ENCODE assay signal across 6 cellular contexts in the genomic region with DNA sequence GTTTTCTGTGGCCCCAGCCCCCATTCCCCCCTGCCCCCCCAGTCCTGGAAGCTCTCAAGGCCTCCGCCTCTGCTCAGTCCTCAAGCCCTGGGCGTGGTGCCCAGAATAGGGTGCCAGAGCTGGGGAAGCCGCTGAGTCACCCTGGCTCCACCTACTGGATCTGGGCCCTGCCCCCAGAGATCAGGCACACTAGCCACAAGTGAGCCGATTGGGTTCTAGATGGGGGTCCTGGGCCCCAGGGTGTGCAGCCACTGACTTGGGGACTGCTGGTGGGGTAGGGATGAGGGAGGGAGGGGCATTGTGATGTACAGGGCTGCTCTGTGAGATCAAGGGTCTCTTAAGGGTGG. TPM values are rescaled to one million over a fixed set of nuclear protein-coding genes. Genes with fewer than 3 reads are reported as not detected.
DNase-seq lines count a peak whose midpoint lies in the region; ATAC-seq and TF ChIP-seq lines count a peak whose summit lies in the region.

No MANE protein-coding gene starts in this region.

- H3K23ac ChIP-seq in neuronal stem cell (ENCODE audit: low read depth, low read length, poor library complexity) = no peak overlapping the region

- H3K9ac ChIP-seq in adipocyte (ENCODE audit: low read length) (peak overlapping the region; percentile 78), neuronal stem cell (ENCODE audit: low read depth, low read length, poor library complexity) (no peak overlapping the region)

- H3K4me1 ChIP-seq in adipocyte (ENCODE audit: control insufficient read depth, insufficient read depth, low read length) = peaks cover 73% of the 10 kb centered on the region
- peaks cover 36 to 78% of the 10 kb centered on the region in 2 donors for H3K4me1 ChIP-seq in left lung
- peaks cover 68% of the 10 kb centered on the region for H3K4me1 ChIP-seq in vagina
- H3K4me1 ChIP-seq in neuronal stem cell (ENCODE audit: control insufficient read depth in 2 of 2, insufficient read depth in 1 of 2, low read depth in 1 of 2, low read length in 2 of 2) = peaks cover 7 to 15% of the 10 kb centered on the region in 2 donors

- no peak overlapping the region for H4K91ac ChIP-seq in neuronal stem cell (ENCODE audit: low read depth, low read length, poor library complexity)

- CTCF ChIA-PET in AG04449 (lab: Yijun Ruan, JAX) = interaction anchor here (0.6 to 1.5 kb wide), 3 partner anchors 11 to 17 kb away, joined by 3 to 5 read pairs (median 4); no protein-coding TSS in a partner anchor

- H3K9me3 ChIP-seq in adipocyte (ENCODE audit: control insufficient read depth, low read length) = no peaks in the 10 kb centered on the region
- H3K9me3 ChIP-seq in left lung = no peaks in the 10 kb centered on the region
- H3K9me3 ChIP-seq in vagina = no peaks in the 10 kb centered on the region
- no peaks in the 10 kb centered on the region for H3K9me3 ChIP-seq in neuronal stem cell (replicated peaks in 1 of 2; ENCODE audit: control insufficient read depth in 2 of 2, insufficient read depth in 1 of 2, low read depth in 1 of 2, low read length in 2 of 2)

- H2AK5ac ChIP-seq in neuronal stem cell (ENCODE audit: low read depth, low read length) = no peak overlapping the region

- H2BK12ac ChIP-seq in neuronal stem cell (ENCODE audit: low read length) = no peak overlapping the region

- H3K14ac ChIP-seq in neuronal stem cell (ENCODE audit: low read length) = no peak overlapping the region

- DNase-seq in AG04449 (ENCODE audit: low read depth, low spot score) = peak; percentile 78
- DNase-seq in NCI-H1105 treated with DMSO at 0.1 percent for 48 hours (lab: John Stamatoyannopoulos, UW) = peak; percentile 78
- peak; percentile 99 for DNase-seq in adipocyte (ENCODE audit: low read depth)
- peak; percentile 96 to 97 for DNase-seq in left lung
- DNase-seq in vagina (ENCODE audit: extremely low spot score in 2 of 2) = peak in 1 of 2 donors; percentile 96
- DNase-seq in neuronal stem cell (ENCODE audit: low spot score) = no peak

- no peak overlapping the region for H4K8ac ChIP-seq in neuronal stem cell (ENCODE audit: low read depth, low read length)

- H2BK15ac ChIP-seq in neuronal stem cell (ENCODE audit: low read length) = no peak overlapping the region

- no peak for TF ChIP-seq POLR2A in vagina (IDR thresholded peaks at IDR 0.05)

- POLR2A ChIA-PET in AG04449 (lab: Yijun Ruan, JAX) = interaction anchor here (0.9 to 1.4 kb wide), 6 partner anchors 9 to 49 kb away, joined by 3 to 5 read pairs (median 3); no protein-coding TSS in a partner anchor

- H3K18ac ChIP-seq in neuronal stem cell (ENCODE audit: low read length) = no peak overlapping the region

- TF ChIP-seq CTCF in AG04449 (IDR thresholded peaks at IDR 0.05; ENCODE audit: insufficient read depth, low read length, missing control alignments) (no peak), left lung (IDR thresholded peaks at IDR 0.05) (no peak), vagina (IDR thresholded peaks at IDR 0.05) (no peak)

- H3K79me1 ChIP-seq in neuronal stem cell (ENCODE audit: low read depth, low read length) = peaks cover 10% of the 10 kb centered on the region

- H3K4me3 ChIP-seq in AG04449 (ENCODE audit: low read depth, low read length) (peak overlapping the region; percentile 33), adipocyte (ENCODE audit: low read length) (peak overlapping the region; percentile 82), left lung (peak overlapping the region in 1 of 2 donors; percentile 30), vagina (peak overlapping the region; percentile 39 to 45), neuronal stem cell (ENCODE audit: low read length in 2 of 2) (no peak overlapping the region)

- H3K36me3 ChIP-seq in adipocyte (ENCODE audit: control insufficient read depth, insufficient read depth, low read length, severe bottlenecking) (peaks cover 69% of the 10 kb centered on the region), left lung (peaks cover 5 to 85% of the 10 kb centered on the region in 2 donors), vagina (peaks cover 9 to 55% of the 10 kb centered on the region in 2 donors), neuronal stem cell (replicated peaks in 1 of 2; ENCODE audit: control insufficient read depth in 2 of 2, insufficient read depth in 2 of 2, low read length in 2 of 2) (peaks cover 63 to 98% of the 10 kb centered on the region in 2 donors)

- H3K4me2 ChIP-seq in neuronal stem cell (ENCODE audit: insufficient read depth, low read length, poor library complexity, severe bottlenecking) = no peak overlapping the region

- ATAC-seq in left lung = peak; percentile 90

- no peak overlapping the region for H2AFZ ChIP-seq in neuronal stem cell (ENCODE audit: low read length)

- no peak overlapping the region for H3K4ac ChIP-seq in neuronal stem cell (ENCODE audit: low read length)

- H3K27me3 ChIP-seq in adipocyte (replicated peaks; ENCODE audit: control insufficient read depth, insufficient read depth, low read length) (no peaks in the 10 kb centered on the region), left lung (no peaks in the 10 kb centered on the region), vagina (no peaks in the 10 kb centered on the region), neuronal stem cell (ENCODE audit: control insufficient read depth in 3 of 3, insufficient read depth in 3 of 3, low read depth in 1 of 3, low read length in 3 of 3) (no peaks in the 10 kb centered on the region)

- intact Hi-C loops in left lung (cut with DNase I) (no loop called here), vagina (cut with DNase I) (no loop called here)

- no peak overlapping the region for H2BK5ac ChIP-seq in neuronal stem cell (ENCODE audit: low read length)

- H2BK120ac ChIP-seq in neuronal stem cell (ENCODE audit: low read depth, low read length) = no peak overlapping the region

- no CpG with 5 or more reads among the region's 4 CpGs for WGBS in neuronal stem cell (ENCODE audit: extremely low coverage in 2 of 2, insufficient read length in 2 of 2, insufficient replicate concordance in 1 of 2), 2 donors

- H3K27ac ChIP-seq in left lung = peak overlapping the region; percentile 88 to 89
- H3K27ac ChIP-seq in vagina = peak overlapping the region; percentile 95
- H3K27ac ChIP-seq in neuronal stem cell (replicated peaks; ENCODE audit: low read length) = no peak overlapping the region

RNA-seq across cellular contexts. Expression of a gene that starts 5.7 kb away (rescaled TPM):
- 100 to 1,000 TPM; 336 to 406 TPM for total RNA-seq in left lung
- 207 TPM for total RNA-seq in vagina
- 102 TPM for polyA plus RNA-seq in neuronal stem cell (2013, experiment 1 of 2)
- polyA plus RNA-seq in neuronal stem cell (2013, experiment 2 of 2) = 99.2 TPM

RNA-seq across cellular contexts. Expression of a gene that starts 17.3 kb away (rescaled TPM):
- total RNA-seq in left lung (10 to 100 TPM; 14.7 to 19.2 TPM), vagina (28.5 TPM)
- polyA plus RNA-seq in neuronal stem cell (2013, experiment 1 of 2) = 16.7 TPM
- 15.7 TPM for polyA plus RNA-seq in neuronal stem cell (2013, experiment 2 of 2)

RNA-seq across cellular contexts. Expression of a gene that starts 21.0 kb away (rescaled TPM):
- 100 to 1,000 TPM; 195 to 263 TPM for total RNA-seq in left lung
- total RNA-seq in vagina = 108 TPM
- 114 TPM for polyA plus RNA-seq in neuronal stem cell (2013, experiment 1 of 2)
- 116 TPM for polyA plus RNA-seq in neuronal stem cell (2013, experiment 2 of 2)

RNA-seq across cellular contexts. Expression of a gene that starts 41.3 kb away (rescaled TPM):
- total RNA-seq in left lung = 1 to 10 TPM; 4.4 to 5.6 TPM
- 8.1 TPM for total RNA-seq in vagina
- polyA plus RNA-seq in neuronal stem cell (2013, experiment 1 of 2) = 18.1 TPM
- polyA plus RNA-seq in neuronal stem cell (2013, experiment 2 of 2) = 18.8 TPM

RNA-seq across cellular contexts. Expression of a gene that starts 41.4 kb away (rescaled TPM):
- total RNA-seq in left lung (10 to 100 TPM; 54.7 to 71.3 TPM), vagina (64.3 TPM)
- 80.4 TPM for polyA plus RNA-seq in neuronal stem cell (2013, experiment 1 of 2)
- 80.9 TPM for polyA plus RNA-seq in neuronal stem cell (2013, experiment 2 of 2)

Comparison
In these comparisons a context has a peak if more than half of its experiments do, and no peak if none do; other contexts are left out.
1. H3K4me3 ChIP-seq: peak in AG04449 (single experiment), adipocyte (single experiment) and vagina (2 of 2); none in neuronal stem cell (0 of 2).